Comparison of ENCODE assay signal across 15 cellular contexts in genomic region chr1:160705176-160705745, GRCh38. TPM values are rescaled to one million over a fixed set of nuclear protein-coding genes. Genes with fewer than 3 reads are reported as not detected.
DNase-seq lines count a peak whose midpoint lies in the region; ATAC-seq, FAIRE-seq and TF ChIP-seq lines count a peak whose summit lies in the region.
"Had no signal": no experiment of that assay in that cellular context is flagged by ENCODE, and none has a peak within 500 bp of the region (broad histone marks: within the 10 kb centered on the region; RNA-seq: fewer than 3 reads in every experiment).

No MANE protein-coding gene starts in this region.

- H3K27ac ChIP-seq in aorta (ENCODE audit: low read depth in 1 of 2, low read length in 2 of 2): no peak overlapping the region

- peaks cover 0 to 2% of the 10 kb centered on the region in 2 donors for H3K27me3 ChIP-seq in aorta (ENCODE audit: control insufficient read depth in 1 of 2, insufficient read depth in 2 of 2, low read length in 1 of 2)

- peak; percentile 92 for FAIRE-seq in GM12892 (lab: Jason Lieb, UNC)

- 77 to 82% methylated on average over 4 of the region's 4 CpGs for WGBS in aorta, 2 donors

- intact Hi-C loops in activated CD4-positive, alpha-beta T cell treated with anti-CD3 and anti-CD28 coated beads, Interleukin-2, amount 10 ng/mL, durations not matched to agents 24 days and 14 days (cut with micrococcal nuclease): no loop called here
- intact Hi-C loops in aorta (cut with DNase I): no loop called here

- H3K4me3 Mint-ChIP-seq in activated CD4-positive, alpha-beta T cell treated with anti-CD3 and anti-CD28 coated beads, Interleukin-2, amount 10 ng/mL, durations not matched to agents 24 days and 14 days: no peak overlapping the region
- peak overlapping the region in 4 of 8 donors; percentile 64 to 93 (median 78) for H3K4me3 Mint-ChIP-seq in naive B cell
- H3K4me3 Mint-ChIP-seq: activated T-cell treated with anti-CD3 and anti-CD28 coated beads, Interleukin-2, amount 50 U/mL, for 24 hours had no signal

- H3K9me3 ChIP-seq in aorta (ENCODE audit: control insufficient read depth, low read length): no peaks in the 10 kb centered on the region

- no peaks in the 10 kb centered on the region for H3K9me3 Mint-ChIP-seq in activated CD4-positive, alpha-beta T cell treated with anti-CD3 and anti-CD28 coated beads, Interleukin-2, amount 10 ng/mL, durations not matched to agents 24 days and 14 days
- no peaks in the 10 kb centered on the region for H3K9me3 Mint-ChIP-seq in naive B cell
- H3K9me3 Mint-ChIP-seq: activated T-cell treated with anti-CD3 and anti-CD28 coated beads, Interleukin-2, amount 50 U/mL, for 24 hours had no signal

- no peak overlapping the region for H3K4me3 ChIP-seq in aorta (ENCODE audit: low read length in 2 of 2)

- peak; percentile 24; the same call in 1 of the 2 replicates for TF ChIP-seq POLR2A in GM12892 (IDR thresholded peaks at IDR 0.05; ENCODE audit: low read depth, low read length)

- DNase-seq in activated CD4-positive, alpha-beta T cell treated with anti-CD3 and anti-CD28 coated beads, Interleukin-2, amount 10 ng/mL, durations not matched to agents 24 days and 14 days: no peak
- DNase-seq in activated CD4-positive, alpha-beta T cell treated with anti-CD3 and anti-CD28 coated beads for 4 hours: no peak
- no peak for DNase-seq in GM12892 (ENCODE audit: insufficient read length)
- peak; percentile 52 for DNase-seq in SKM-1 (lab: John Stamatoyannopoulos, UW; ENCODE audit: unreplicated experiment)
- DNase-seq in naive B cell: peak; percentile 43
- DNase-seq in central memory CD4-positive, alpha-beta T cell: no peak
- DNase-seq in SK-N-DZ (ENCODE audit: low spot score): no peak
- no peak for DNase-seq in aorta
- DNase-seq: activated T-cell treated with anti-CD3 and anti-CD28 coated beads, Interleukin-2, amount 50 U/mL, for 24 hours; NCI-H1436 treated with DMSO at 0.1 percent for 48 hours; NCI-H774; trophoblast cell had no signal

- no peaks in the 10 kb centered on the region for H3K36me3 ChIP-seq in aorta (ENCODE audit: control insufficient read depth in 1 of 2, insufficient read depth in 2 of 2, low read length in 1 of 2)

- H3K36me3 Mint-ChIP-seq in activated CD4-positive, alpha-beta T cell treated with anti-CD3 and anti-CD28 coated beads, Interleukin-2, amount 10 ng/mL, durations not matched to agents 24 days and 14 days (ENCODE audit: low read depth): peaks cover 53% of the 10 kb centered on the region
- peaks cover 9 to 10% of the 10 kb centered on the region in 2 donors for H3K36me3 Mint-ChIP-seq in naive B cell

- H3K27ac Mint-ChIP-seq in activated CD4-positive, alpha-beta T cell treated with anti-CD3 and anti-CD28 coated beads, Interleukin-2, amount 10 ng/mL, durations not matched to agents 24 days and 14 days: peak overlapping the region; percentile 59
- H3K27ac Mint-ChIP-seq in naive B cell: peak overlapping the region in 4 of 6 donors; percentile 78 to 98 (median 90)
- H3K27ac Mint-ChIP-seq: activated T-cell treated with anti-CD3 and anti-CD28 coated beads, Interleukin-2, amount 50 U/mL, for 24 hours had no signal

- no peaks in the 10 kb centered on the region for H3K27me3 Mint-ChIP-seq in activated CD4-positive, alpha-beta T cell treated with anti-CD3 and anti-CD28 coated beads, Interleukin-2, amount 10 ng/mL, durations not matched to agents 24 days and 14 days
- H3K27me3 Mint-ChIP-seq in naive B cell: no peaks in the 10 kb centered on the region
- H3K27me3 Mint-ChIP-seq: activated T-cell treated with anti-CD3 and anti-CD28 coated beads, Interleukin-2, amount 50 U/mL, for 24 hours had no signal

- ATAC-seq in naive B cell (ENCODE audit: low read depth in 2 of 2): peak; percentile 38 to 46
- ATAC-seq in aorta (ENCODE audit: low FRiP score): no peak

- no peaks in the 10 kb centered on the region for H3K4me1 ChIP-seq in aorta (ENCODE audit: control insufficient read depth in 1 of 2, insufficient read depth in 2 of 2, low read length in 2 of 2)

- H3K4me1 Mint-ChIP-seq in activated CD4-positive, alpha-beta T cell treated with anti-CD3 and anti-CD28 coated beads, Interleukin-2, amount 10 ng/mL, durations not matched to agents 24 days and 14 days: peaks cover 55% of the 10 kb centered on the region
- H3K4me1 Mint-ChIP-seq in naive B cell: peaks cover 0 to 54% (median 44%) of the 10 kb centered on the region in 3 donors

RNA-seq across cellular contexts. Expression of gene CD48, which starts 6.4 kb away (rescaled TPM):
- 206 and 208 TPM in 2 replicates for total RNA-seq in activated CD4-positive, alpha-beta T cell treated with anti-CD3 and anti-CD28 coated beads, Interleukin-2, amount 10 ng/mL, durations not matched to agents 24 days and 14 days
- 745 TPM for polyA plus RNA-seq in GM12892 (2012; ENCODE audit: missing spikeins)
- polyA plus RNA-seq in naive B cell (ENCODE audit: low read depth in 6 of 6) (100 to 1,000 TPM; 129 to 163 (median 153) TPM), aorta (10 to 100 TPM in 1 of 2 donors, 1 to 10 TPM in 1; 1.7 to 11.3 TPM)
- polyA plus RNA-seq in SK-N-DZ (2014; cell fraction: cytosol; rRNA removed): not detected in 2 replicates
- polyA plus RNA-seq in SK-N-DZ (2014; cell fraction: nucleus; rRNA removed): not detected in 2 replicates
- total RNA-seq in aorta: 1 to 10 TPM; 3.6 to 6.8 TPM
- total RNA-seq: fibroblast of lung, HT1080 had no signal
- polyA plus RNA-seq: fibroblast of lung had no signal

RNA-seq across cellular contexts. Expression of gene SLAMF7, which starts 33.8 kb away (rescaled TPM):
- 18.4 and 20.7 TPM in 2 replicates for total RNA-seq in activated CD4-positive, alpha-beta T cell treated with anti-CD3 and anti-CD28 coated beads, Interleukin-2, amount 10 ng/mL, durations not matched to agents 24 days and 14 days
- polyA plus RNA-seq in GM12892 (2012; ENCODE audit: missing spikeins): 149 TPM
- 1 to 10 TPM in 5 of 6 donors, not detected in 1; 1.2 to 5.3 (median 3.0) TPM for polyA plus RNA-seq in naive B cell (ENCODE audit: low read depth in 6 of 6)
- not detected in 2 replicates for polyA plus RNA-seq in SK-N-DZ (2014; cell fraction: cytosol; rRNA removed)
- not detected in 2 replicates for polyA plus RNA-seq in SK-N-DZ (2014; cell fraction: nucleus; rRNA removed)
- total RNA-seq in aorta: 1 to 10 TPM; 2.5 to 2.9 TPM
- polyA plus RNA-seq in aorta: 1 to 10 TPM in 1 of 2 donors, not detected in 1; 8.9 TPM
- total RNA-seq: cerebellum, fibroblast of lung had no signal
- polyA plus RNA-seq: fibroblast of lung had no signal

RNA-seq across cellular contexts. Expression of gene SLAMF1, which starts 58.4 kb away (rescaled TPM):
- total RNA-seq in activated CD4-positive, alpha-beta T cell treated with anti-CD3 and anti-CD28 coated beads, Interleukin-2, amount 10 ng/mL, durations not matched to agents 24 days and 14 days: 113 and 114 TPM in 2 replicates
- 244 TPM for polyA plus RNA-seq in GM12892 (2012; ENCODE audit: missing spikeins)
- 10 to 100 TPM; 18.9 to 36.6 (median 23.0) TPM for polyA plus RNA-seq in naive B cell (ENCODE audit: low read depth in 6 of 6)
- polyA plus RNA-seq in SK-N-DZ (2014; cell fraction: cytosol; rRNA removed): not detected in 2 replicates
- not detected in 2 replicates for polyA plus RNA-seq in SK-N-DZ (2014; cell fraction: nucleus; rRNA removed)
- 1 to 10 TPM; 1.6 to 2.4 TPM for total RNA-seq in aorta
- not detected for polyA plus RNA-seq in aorta
- total RNA-seq: cerebellum, fibroblast of lung had no signal
- polyA plus RNA-seq: fibroblast of lung had no signal

Comparison
In these comparisons a context has a peak if more than half of its experiments do, and no peak if none do; other contexts are left out.
1. DNase-seq: peak in SKM-1 (single experiment) and naive B cell (single experiment); none in activated CD4-positive, alpha-beta T cell treated with anti-CD3 and anti-CD28 coated beads, Interleukin-2, amount 10 ng/mL, durations not matched to agents 24 days and 14 days (single experiment), activated CD4-positive, alpha-beta T cell treated with anti-CD3 and anti-CD28 coated beads for 4 hours (0 of 2), GM12892 (single experiment), central memory CD4-positive, alpha-beta T cell (single experiment), SK-N-DZ (single experiment) and aorta (0 of 2).
2. RNA of gene CD48, which starts 6.4 kb away (total RNA-seq): 206 to 208 TPM in activated CD4-positive, alpha-beta T cell treated with anti-CD3 and anti-CD28 coated beads, Interleukin-2, amount 10 ng/mL, durations not matched to agents 24 days and 14 days; 3.6 to 6.8 TPM in aorta; every median in the first group is over 10 times any median in the second.
3. RNA of gene SLAMF1, which starts 58.4 kb away (total RNA-seq): 113 to 114 TPM in activated CD4-positive, alpha-beta T cell treated with anti-CD3 and anti-CD28 coated beads, Interleukin-2, amount 10 ng/mL, durations not matched to agents 24 days and 14 days; 1.6 to 2.4 TPM in aorta; every median in the first group is over 10 times any median in the second.